Comparison of ENCODE assay signal across 9 cellular contexts in genomic region chr7:7180725-7181428, GRCh38. TPM values are rescaled to one million over a fixed set of nuclear protein-coding genes. Genes with fewer than 3 reads are reported as not detected.
DNase-seq lines count a peak whose midpoint lies in the region; ATAC-seq and TF ChIP-seq lines count a peak whose summit lies in the region.
"Had no signal": no experiment of that assay in that cellular context is flagged by ENCODE, and none has a peak within 500 bp of the region (broad histone marks: within the 10 kb centered on the region; RNA-seq: fewer than 3 reads in every experiment).

No MANE protein-coding gene starts in this region.

- no peaks in the 10 kb centered on the region for H3K27me3 Mint-ChIP-seq in activated CD4-positive, alpha-beta T cell treated with anti-CD3 and anti-CD28 coated beads for 36 hours
- H3K27me3 Mint-ChIP-seq in activated T-helper 1 cell treated with anti-CD3 and anti-CD28 coated beads, Interleukin-12 subunit alpha, Interleukin-12 subunit beta, Interleukin-2, Interleukin-4 antibody, amounts not matched to agents 30 ng/mL and 10 ng/mL and 1 ng/mL, durations not matched to agents 14 hours and 24 hours and 36 hours (ENCODE audit: insufficient read depth) = no peaks in the 10 kb centered on the region

- TF ChIP-seq CTCF in left lung (IDR thresholded peaks at IDR 0.05) = no peak

- H3K9ac ChIP-seq in stomach smooth muscle (ENCODE audit: low read length in 2 of 2) = peak overlapping the region in 1 of 2 donors; percentile 78

- CTCF ChIA-PET in activated CD4-positive, alpha-beta T cell treated with anti-CD3 and anti-CD28 coated beads for 36 hours (lab: Charles Lee) = interaction anchor here (1.0 to 1.5 kb wide), 3 partner anchors 17 to 84 kb away, joined by 3 to 5 read pairs (median 3); no protein-coding TSS in a partner anchor

- H3K4me3 Mint-ChIP-seq in activated CD4-positive, alpha-beta T cell treated with anti-CD3 and anti-CD28 coated beads for 36 hours = peak overlapping the region; percentile 81
- peak overlapping the region; percentile 94 for H3K4me3 Mint-ChIP-seq in activated T-helper 1 cell treated with anti-CD3 and anti-CD28 coated beads, Interleukin-12 subunit alpha, Interleukin-12 subunit beta, Interleukin-2, Interleukin-4 antibody, amounts not matched to agents 30 ng/mL and 10 ng/mL and 1 ng/mL, durations not matched to agents 14 hours and 24 hours and 36 hours

- H3K4me3 ChIP-seq in left lung (peak overlapping the region in 1 of 2 donors; percentile 92), stomach smooth muscle (ENCODE audit: low read length in 2 of 2) (peak overlapping the region in 1 of 2 donors; percentile 93)

- H3K27ac ChIP-seq in left lung (peak overlapping the region; percentile 97), stomach smooth muscle (ENCODE audit: low read length) (peak overlapping the region; percentile 90)

- H3K4me1 Mint-ChIP-seq in activated CD4-positive, alpha-beta T cell treated with anti-CD3 and anti-CD28 coated beads for 36 hours = peaks cover 16% of the 10 kb centered on the region
- H3K4me1 Mint-ChIP-seq in activated T-helper 1 cell treated with anti-CD3 and anti-CD28 coated beads, Interleukin-12 subunit alpha, Interleukin-12 subunit beta, Interleukin-2, Interleukin-4 antibody, amounts not matched to agents 30 ng/mL and 10 ng/mL and 1 ng/mL, durations not matched to agents 14 hours and 24 hours and 36 hours (ENCODE audit: low read depth) = peaks cover 15% of the 10 kb centered on the region

- H3K27ac Mint-ChIP-seq in activated CD4-positive, alpha-beta T cell treated with anti-CD3 and anti-CD28 coated beads for 36 hours = peak overlapping the region; percentile 99
- H3K27ac Mint-ChIP-seq in activated T-helper 1 cell treated with anti-CD3 and anti-CD28 coated beads, Interleukin-12 subunit alpha, Interleukin-12 subunit beta, Interleukin-2, Interleukin-4 antibody, amounts not matched to agents 30 ng/mL and 10 ng/mL and 1 ng/mL, durations not matched to agents 14 hours and 24 hours and 36 hours = peak overlapping the region; percentile 99

- H3K4me1 ChIP-seq in left lung = peaks cover 17 to 40% of the 10 kb centered on the region in 2 donors
- no peaks in the 10 kb centered on the region for H3K4me1 ChIP-seq in stomach smooth muscle (ENCODE audit: control insufficient read depth, insufficient read depth, low read length)

- peaks cover 9% of the 10 kb centered on the region for H3K36me3 Mint-ChIP-seq in activated CD4-positive, alpha-beta T cell treated with anti-CD3 and anti-CD28 coated beads for 36 hours (ENCODE audit: low read depth)
- peaks cover 8% of the 10 kb centered on the region for H3K36me3 Mint-ChIP-seq in activated T-helper 1 cell treated with anti-CD3 and anti-CD28 coated beads, Interleukin-12 subunit alpha, Interleukin-12 subunit beta, Interleukin-2, Interleukin-4 antibody, amounts not matched to agents 30 ng/mL and 10 ng/mL and 1 ng/mL, durations not matched to agents 14 hours and 24 hours and 36 hours (ENCODE audit: low read depth)

- intact Hi-C loops in activated CD4-positive, alpha-beta T cell treated with anti-CD3 and anti-CD28 coated beads for 36 hours (cut with DNase I, micrococcal nuclease) = loop anchor here (1.0 to 10.0 kb wide), 6 partner anchors 77 to 944 kb away; partner anchors contain the start of gene RPA3 (in 1 of the 2)
- intact Hi-C loops in activated T-helper 1 cell treated with anti-CD3 and anti-CD28 coated beads, Interleukin-12 subunit alpha, Interleukin-12 subunit beta, Interleukin-2, Interleukin-4 antibody, amounts not matched to agents 30 ng/mL and 10 ng/mL and 1 ng/mL, durations not matched to agents 14 hours and 24 hours and 36 hours (cut with micrococcal nuclease) = loop anchor here (1.0 to 5.0 kb wide), 6 partner anchors 77 to 946 kb away; partner anchors contain the start of gene ZNF12
- intact Hi-C loops in left lung (cut with DNase I) = no loop called here

- no peak for ATAC-seq in activated CD4-positive, alpha-beta T cell treated with anti-CD3 and anti-CD28 coated beads for 36 hours
- ATAC-seq in left lung (no peak), HG02884 (IDR thresholded peaks at IDR 0.05; ENCODE audit: unreplicated experiment) (no peak)

- DNase-seq in activated CD4-positive, alpha-beta T cell treated with anti-CD3 and anti-CD28 coated beads for 36 hours = no peak
- no peak for DNase-seq in activated CD4-positive, alpha-beta T cell treated with anti-CD3 and anti-CD28 coated beads for 4 hours
- no peak for DNase-seq in activated T-helper 1 cell treated with anti-CD3 and anti-CD28 coated beads, Interleukin-12 subunit alpha, Interleukin-12 subunit beta, Interleukin-2, Interleukin-4 antibody, amounts not matched to agents 30 ng/mL and 10 ng/mL and 1 ng/mL, durations not matched to agents 14 hours and 24 hours and 36 hours (ENCODE audit: low spot score)
- DNase-seq in left lung = no peak
- no peak for DNase-seq in HuH-7 (ENCODE audit: low spot score)
- DNase-seq in inferior parietal cortex (ENCODE audit: extremely low spot score) = no peak
- DNase-seq: NCI-H1048 had no signal

- H3K36me3 ChIP-seq in left lung = no peaks in the 10 kb centered on the region
- no peaks in the 10 kb centered on the region for H3K36me3 ChIP-seq in stomach smooth muscle (ENCODE audit: control insufficient read depth in 2 of 2, insufficient read depth in 2 of 2, low read length in 2 of 2)

- no peaks in the 10 kb centered on the region for H3K27me3 ChIP-seq in left lung
- H3K27me3 ChIP-seq in stomach smooth muscle (ENCODE audit: control insufficient read depth in 1 of 2, insufficient read depth in 2 of 2, low read length in 2 of 2) = no peaks in the 10 kb centered on the region

- POLR2A ChIA-PET in activated CD4-positive, alpha-beta T cell treated with anti-CD3 and anti-CD28 coated beads for 36 hours (lab: Charles Lee) = no interaction called here

- no peaks in the 10 kb centered on the region for H3K9me3 Mint-ChIP-seq in activated CD4-positive, alpha-beta T cell treated with anti-CD3 and anti-CD28 coated beads for 36 hours (ENCODE audit: low read depth)
- H3K9me3 Mint-ChIP-seq in activated T-helper 1 cell treated with anti-CD3 and anti-CD28 coated beads, Interleukin-12 subunit alpha, Interleukin-12 subunit beta, Interleukin-2, Interleukin-4 antibody, amounts not matched to agents 30 ng/mL and 10 ng/mL and 1 ng/mL, durations not matched to agents 14 hours and 24 hours and 36 hours = no peaks in the 10 kb centered on the region

- H3K9me3 ChIP-seq in left lung (no peaks in the 10 kb centered on the region), stomach smooth muscle (ENCODE audit: control insufficient read depth in 2 of 2, low read length in 2 of 2) (no peaks in the 10 kb centered on the region)

RNA-seq across cellular contexts. Expression of gene C1GALT1, which starts 1.5 kb away (rescaled TPM):
- 10 to 100 TPM; 35.3 to 37.1 TPM for total RNA-seq in activated CD4-positive, alpha-beta T cell treated with anti-CD3 and anti-CD28 coated beads for 36 hours
- 35.8 and 41.4 TPM in 2 replicates for total RNA-seq in activated T-helper 1 cell treated with anti-CD3 and anti-CD28 coated beads, Interleukin-12 subunit alpha, Interleukin-12 subunit beta, Interleukin-2, Interleukin-4 antibody, amounts not matched to agents 30 ng/mL and 10 ng/mL and 1 ng/mL, durations not matched to agents 14 hours and 24 hours and 36 hours
- 10 to 100 TPM; 28.2 to 39.3 TPM for total RNA-seq in left lung

Comparison
In these comparisons a context has a peak if more than half of its experiments do, and no peak if none do; other contexts are left out.
1. intact Hi-C loops: an anchor here in activated CD4-positive, alpha-beta T cell treated with anti-CD3 and anti-CD28 coated beads for 36 hours (1.0 to 10.0 kb wide) and activated T-helper 1 cell treated with anti-CD3 and anti-CD28 coated beads, Interleukin-12 subunit alpha, Interleukin-12 subunit beta, Interleukin-2, Interleukin-4 antibody, amounts not matched to agents 30 ng/mL and 10 ng/mL and 1 ng/mL, durations not matched to agents 14 hours and 24 hours and 36 hours (1.0 to 5.0 kb wide); none called in left lung.